In genomic region chr12:30795410-30795659, GRCh38 we compare ENCODE assay signal across 1 cellular context.
TF ChIP-seq lines count a peak whose summit lies in the region.

No MANE protein-coding gene starts in this region.

TF ChIP-seq in HEK293, 187 proteins besides CTCF, POLR2A, EP300 and RAD21 (continued from another document and continues in another):
- TF ChIP-seq ZBTB48 (tag by site-specific recombination; IDR thresholded peaks at IDR 0.05) (0 out of 2 replicates have a peak, but pooled peaks have one; percentile 43), PBX3 (CRISPR knock-in tag; IDR thresholded peaks at IDR 0.05) (no peak), SCRT1 (tag by site-specific recombination; IDR thresholded peaks at IDR 0.05; ENCODE audit: borderline replicate concordance) (no peak), ZNF518A (tag by site-specific recombination; conservative IDR thresholded peaks at IDR 0.05; ENCODE audit: low read depth) (0 out of 2 replicates have a peak, but pooled peaks have one; percentile 10), ZNF24 (tag by site-specific recombination; IDR thresholded peaks at IDR 0.05) (0 out of 2 replicates have a peak, but pooled peaks have one; percentile 43), ZNF114 (tag by site-specific recombination; IDR thresholded peaks at IDR 0.05) (no peak), GLI2 (tag by site-specific recombination; IDR thresholded peaks at IDR 0.05; ENCODE audit: borderline replicate concordance, low read depth) (no peak), GLIS2 (tag by site-specific recombination; IDR thresholded peaks at IDR 0.05) (peak; percentile 97), PRDM10 (tag by site-specific recombination; IDR thresholded peaks at IDR 0.05) (peak; percentile 91), SP7 (tag by site-specific recombination; IDR thresholded peaks at IDR 0.05) (peak; percentile 33; the same call in 1 of the 2 replicates), ZSCAN5A (tag by site-specific recombination; IDR thresholded peaks at IDR 0.05) (no peak), IKZF3 (tag by site-specific recombination; IDR thresholded peaks at IDR 0.05) (no peak), ZNF223 (tag by site-specific recombination; IDR thresholded peaks at IDR 0.05) (no peak), ZNF366 (tag by site-specific recombination; conservative IDR thresholded peaks at IDR 0.05) (0 out of 2 replicates have a peak, but pooled peaks have one; percentile 1), GFI1B (tag by site-specific recombination; IDR thresholded peaks at IDR 0.05) (no peak), ZNF692 (tag by site-specific recombination; IDR thresholded peaks at IDR 0.05) (0 out of 2 replicates have a peak, but pooled peaks have one; percentile 45), ZFP3 (tag by site-specific recombination; IDR thresholded peaks at IDR 0.05; ENCODE audit: low read depth) (no peak), ZNF2 (tag by site-specific recombination; IDR thresholded peaks at IDR 0.05) (no peak), ZBTB10 (tag by site-specific recombination; IDR thresholded peaks at IDR 0.05) (peak; percentile 52; the same call in 1 of the 2 replicates), TRIM28 (IDR thresholded peaks at IDR 0.05; ENCODE audit: borderline replicate concordance, low read length) (no peak), ZFP69B (tag by site-specific recombination; IDR thresholded peaks at IDR 0.05) (no peak), SP3 (tag by site-specific recombination; IDR thresholded peaks at IDR 0.05) (peak; percentile 32; the same call in 1 of the 2 replicates), ZNF501 (tag by site-specific recombination; IDR thresholded peaks at IDR 0.05) (peak; percentile 58; the same call in 1 of the 2 replicates), BCL11B (tag by site-specific recombination; IDR thresholded peaks at IDR 0.05; ENCODE audit: low read depth) (peak; percentile 58; the same call in 1 of the 2 replicates), ZNF404 (tag by site-specific recombination; IDR thresholded peaks at IDR 0.05) (no peak), HOXA7 (CRISPR knock-in tag; IDR thresholded peaks at IDR 0.05; ENCODE audit: borderline replicate concordance) (no peak), ZNF785 (tag by site-specific recombination; IDR thresholded peaks at IDR 0.05) (no peak), KLF17 (tag by site-specific recombination; IDR thresholded peaks at IDR 0.05) (no peak; the same call in 1 of the 2 replicates), SCRT2 (tag by site-specific recombination; IDR thresholded peaks at IDR 0.05) (peak; percentile 39; the same call in 1 of the 2 replicates), SP2 (tag by site-specific recombination; IDR thresholded peaks at IDR 0.05) (peak; percentile 44), YY1 (tag by site-specific recombination; IDR thresholded peaks at IDR 0.05) (no peak)
- TF ChIP-seq, protein P1, sequence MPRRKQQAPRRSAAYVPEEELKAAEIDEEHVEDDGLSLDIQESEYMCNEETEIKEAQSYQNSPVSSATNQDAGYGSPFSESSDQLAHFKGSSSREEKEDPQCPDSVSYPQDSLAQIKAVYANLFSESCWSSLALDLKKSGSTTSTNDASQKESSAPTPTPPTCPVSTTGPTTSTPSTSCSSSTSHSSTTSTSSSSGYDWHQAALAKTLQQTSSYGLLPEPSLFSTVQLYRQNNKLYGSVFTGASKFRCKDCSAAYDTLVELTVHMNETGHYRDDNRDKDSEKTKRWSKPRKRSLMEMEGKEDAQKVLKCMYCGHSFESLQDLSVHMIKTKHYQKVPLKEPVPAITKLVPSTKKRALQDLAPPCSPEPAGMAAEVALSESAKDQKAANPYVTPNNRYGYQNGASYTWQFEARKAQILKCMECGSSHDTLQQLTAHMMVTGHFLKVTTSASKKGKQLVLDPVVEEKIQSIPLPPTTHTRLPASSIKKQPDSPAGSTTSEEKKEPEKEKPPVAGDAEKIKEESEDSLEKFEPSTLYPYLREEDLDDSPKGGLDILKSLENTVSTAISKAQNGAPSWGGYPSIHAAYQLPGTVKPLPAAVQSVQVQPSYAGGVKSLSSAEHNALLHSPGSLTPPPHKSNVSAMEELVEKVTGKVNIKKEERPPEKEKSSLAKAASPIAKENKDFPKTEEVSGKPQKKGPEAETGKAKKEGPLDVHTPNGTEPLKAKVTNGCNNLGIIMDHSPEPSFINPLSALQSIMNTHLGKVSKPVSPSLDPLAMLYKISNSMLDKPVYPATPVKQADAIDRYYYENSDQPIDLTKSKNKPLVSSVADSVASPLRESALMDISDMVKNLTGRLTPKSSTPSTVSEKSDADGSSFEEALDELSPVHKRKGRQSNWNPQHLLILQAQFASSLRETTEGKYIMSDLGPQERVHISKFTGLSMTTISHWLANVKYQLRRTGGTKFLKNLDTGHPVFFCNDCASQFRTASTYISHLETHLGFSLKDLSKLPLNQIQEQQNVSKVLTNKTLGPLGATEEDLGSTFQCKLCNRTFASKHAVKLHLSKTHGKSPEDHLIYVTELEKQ (tag by site-specific recombination; IDR thresholded peaks at IDR 0.05; ENCODE audit: borderline replicate concordance) = 0 out of 2 replicates have a peak, but pooled peaks have one; percentile 25
- TF ChIP-seq, protein P2, sequence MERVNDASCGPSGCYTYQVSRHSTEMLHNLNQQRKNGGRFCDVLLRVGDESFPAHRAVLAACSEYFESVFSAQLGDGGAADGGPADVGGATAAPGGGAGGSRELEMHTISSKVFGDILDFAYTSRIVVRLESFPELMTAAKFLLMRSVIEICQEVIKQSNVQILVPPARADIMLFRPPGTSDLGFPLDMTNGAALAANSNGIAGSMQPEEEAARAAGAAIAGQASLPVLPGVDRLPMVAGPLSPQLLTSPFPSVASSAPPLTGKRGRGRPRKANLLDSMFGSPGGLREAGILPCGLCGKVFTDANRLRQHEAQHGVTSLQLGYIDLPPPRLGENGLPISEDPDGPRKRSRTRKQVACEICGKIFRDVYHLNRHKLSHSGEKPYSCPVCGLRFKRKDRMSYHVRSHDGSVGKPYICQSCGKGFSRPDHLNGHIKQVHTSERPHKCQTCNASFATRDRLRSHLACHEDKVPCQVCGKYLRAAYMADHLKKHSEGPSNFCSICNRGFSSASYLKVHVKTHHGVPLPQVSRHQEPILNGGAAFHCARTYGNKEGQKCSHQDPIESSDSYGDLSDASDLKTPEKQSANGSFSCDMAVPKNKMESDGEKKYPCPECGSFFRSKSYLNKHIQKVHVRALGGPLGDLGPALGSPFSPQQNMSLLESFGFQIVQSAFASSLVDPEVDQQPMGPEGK (tag by site-specific recombination; IDR thresholded peaks at IDR 0.05) = peak; percentile 64
